ENCODE assay signal across 11 cellular contexts in the genomic region with DNA sequence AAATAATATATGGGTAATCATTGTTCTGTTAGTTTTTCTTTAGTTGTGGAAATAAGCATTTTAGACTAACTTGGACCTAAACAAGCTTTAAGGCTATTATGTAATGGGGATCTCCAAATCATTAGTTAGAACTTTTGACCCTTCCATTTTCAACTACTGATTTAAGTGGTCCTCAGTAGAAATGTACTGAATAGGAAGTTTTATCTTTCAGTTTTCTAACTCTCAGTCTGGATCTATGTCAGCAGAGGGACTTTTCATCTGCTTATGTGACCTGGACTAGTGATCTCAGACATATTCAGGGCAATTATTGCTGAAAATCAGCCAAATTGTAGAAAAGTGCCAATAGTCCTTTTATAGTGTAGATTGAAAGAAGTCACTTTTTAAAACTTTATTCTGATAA. TPM values are rescaled to one million over a fixed set of nuclear protein-coding genes. Genes with fewer than 3 reads are reported as not detected.
DNase-seq lines count a peak whose midpoint lies in the region; ATAC-seq and TF ChIP-seq lines count a peak whose summit lies in the region.
"Had no signal": no experiment of that assay in that cellular context is flagged by ENCODE, and none has a peak within 500 bp of the region (broad histone marks: within the 10 kb centered on the region; RNA-seq: fewer than 3 reads in every experiment).

No MANE protein-coding gene starts in this region.

- peak overlapping the region; percentile 28 for H3K27ac ChIP-seq in osteoblast (ENCODE audit: low read depth, low read length)
- H3K27ac ChIP-seq: cardiac muscle cell, psoas muscle had no signal

- TF ChIP-seq CTCF in osteoblast (IDR thresholded peaks at IDR 0.05; ENCODE audit: extremely low read depth, low read depth, low read length): no peak

- no peaks in the 10 kb centered on the region for H3K27me3 ChIP-seq in osteoblast (ENCODE audit: insufficient read depth, low read length)
- H3K27me3 ChIP-seq: cardiac muscle cell had no signal

- peaks cover 4% of the 10 kb centered on the region for H3K4me1 ChIP-seq in osteoblast (ENCODE audit: insufficient read depth, low read length)
- H3K4me1 ChIP-seq: psoas muscle had no signal

- no peaks in the 10 kb centered on the region for H4K20me1 ChIP-seq in osteoblast (ENCODE audit: insufficient read depth, low read length)

- peak; percentile 78 for ATAC-seq in GM18868 (IDR thresholded peaks at IDR 0.05; ENCODE audit: unreplicated experiment)
- peak; percentile 69 for ATAC-seq in GM21528 (IDR thresholded peaks at IDR 0.05; ENCODE audit: low FRiP score, unreplicated experiment)
- ATAC-seq in HG03108 (IDR thresholded peaks at IDR 0.05; ENCODE audit: unreplicated experiment): peak; percentile 77
- ATAC-seq in left colon: no peak
- ATAC-seq: left ventricle myocardium superior, psoas muscle had no signal

- H3K9me3 ChIP-seq in osteoblast (ENCODE audit: low read depth, low read length): no peaks in the 10 kb centered on the region
- H3K9me3 ChIP-seq: psoas muscle had no signal

- H3K79me2 ChIP-seq in osteoblast (ENCODE audit: insufficient read depth, low read length): peaks cover 4% of the 10 kb centered on the region

- H3K4me3 ChIP-seq in osteoblast (ENCODE audit: insufficient read depth, low read length): no peak overlapping the region
- H3K4me3 ChIP-seq: cardiac muscle cell, psoas muscle had no signal

- no peak overlapping the region for H3K4me2 ChIP-seq in osteoblast (ENCODE audit: insufficient read depth, low read length)

- DNase-seq in osteoblast (ENCODE audit: insufficient read length, low spot score, missing footprints) (no peak), DMS79 treated with DMSO at 0.1 percent for 48 hours (lab: John Stamatoyannopoulos, UW) (no peak), NCI-H2196 treated with DMSO at 0.1 percent for 48 hours (lab: John Stamatoyannopoulos, UW; ENCODE audit: unreplicated experiment) (no peak), left colon (no peak)
- DNase-seq: H9, left ventricle myocardium superior, psoas muscle had no signal

- H3K36me3 ChIP-seq in osteoblast (ENCODE audit: insufficient read depth, low read length): peaks cover 42% of the 10 kb centered on the region

- intact Hi-C loops in left colon (cut with DNase I, micrococcal nuclease): no loop called here

- no peak overlapping the region for H2AFZ ChIP-seq in osteoblast (ENCODE audit: low read length)

RNA-seq across cellular contexts. Expression of a gene that starts 56.0 kb away (rescaled TPM):
- 2.1 and 2.5 TPM in 2 replicates for total RNA-seq in osteoblast
- total RNA-seq in left colon: 1 to 10 TPM; 2.7 to 3.8 TPM

RNA-seq across cellular contexts. Expression of a gene that starts 56.2 kb away (rescaled TPM):
- total RNA-seq in osteoblast: 9.7 and 10.9 TPM in 2 replicates
- 10 to 100 TPM in 1 of 2 donors, 1 to 10 TPM in 1; 8.9 to 11.5 TPM for total RNA-seq in left colon
